Comparison of ENCODE assay signal across 2 cellular contexts in the genomic region with DNA sequence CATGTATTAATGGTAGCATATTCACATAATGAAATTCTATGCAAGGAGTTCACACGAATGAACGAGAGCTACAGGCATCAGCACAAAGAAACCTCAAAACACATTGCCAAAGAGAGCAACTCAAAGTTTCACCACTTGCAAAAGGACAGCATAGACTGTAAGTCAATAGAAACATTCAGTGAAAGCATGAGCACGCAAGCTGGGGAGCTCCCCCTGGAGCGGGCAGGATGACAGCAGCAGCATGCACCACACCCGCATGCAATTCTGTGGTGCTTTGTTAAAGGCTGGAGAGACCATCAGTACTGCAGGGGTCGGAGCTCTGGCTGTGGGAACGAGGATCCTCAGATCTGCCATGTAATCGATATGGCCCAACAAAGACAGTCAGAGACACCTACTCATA.
TF ChIP-seq lines count a peak whose summit lies in the region.

No MANE protein-coding gene starts in this region.

TF ChIP-seq in HepG2, 621 proteins besides CTCF, POLR2A, EP300 and RAD21:
- TF ChIP-seq SPEN (CRISPR knock-in tag; IDR thresholded peaks at IDR 0.05; ENCODE audit: low read depth) (no peak), BCL6 (CRISPR knock-in tag; IDR thresholded peaks at IDR 0.05) (no peak), REXO4 (CRISPR knock-in tag; IDR thresholded peaks at IDR 0.05; ENCODE audit: borderline replicate concordance) (no peak), ZNF570 (CRISPR knock-in tag; IDR thresholded peaks at IDR 0.05; ENCODE audit: borderline replicate concordance) (no peak), GATAD1 (CRISPR knock-in tag; IDR thresholded peaks at IDR 0.05) (no peak), THYN1 (CRISPR knock-in tag; IDR thresholded peaks at IDR 0.05; ENCODE audit: borderline replicate concordance, low read depth) (no peak), ZNF34 (CRISPR knock-in tag; IDR thresholded peaks at IDR 0.05; ENCODE audit: borderline replicate concordance) (no peak)
- TF ChIP-seq, protein P1, sequence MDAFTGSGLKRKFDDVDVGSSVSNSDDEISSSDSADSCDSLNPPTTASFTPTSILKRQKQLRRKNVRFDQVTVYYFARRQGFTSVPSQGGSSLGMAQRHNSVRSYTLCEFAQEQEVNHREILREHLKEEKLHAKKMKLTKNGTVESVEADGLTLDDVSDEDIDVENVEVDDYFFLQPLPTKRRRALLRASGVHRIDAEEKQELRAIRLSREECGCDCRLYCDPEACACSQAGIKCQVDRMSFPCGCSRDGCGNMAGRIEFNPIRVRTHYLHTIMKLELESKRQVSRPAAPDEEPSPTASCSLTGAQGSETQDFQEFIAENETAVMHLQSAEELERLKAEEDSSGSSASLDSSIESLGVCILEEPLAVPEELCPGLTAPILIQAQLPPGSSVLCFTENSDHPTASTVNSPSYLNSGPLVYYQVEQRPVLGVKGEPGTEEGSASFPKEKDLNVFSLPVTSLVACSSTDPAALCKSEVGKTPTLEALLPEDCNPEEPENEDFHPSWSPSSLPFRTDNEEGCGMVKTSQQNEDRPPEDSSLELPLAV (CRISPR knock-in tag; conservative IDR thresholded peaks at IDR 0.05; ENCODE audit: low read depth) = no peak
- TF ChIP-seq, protein P2, sequence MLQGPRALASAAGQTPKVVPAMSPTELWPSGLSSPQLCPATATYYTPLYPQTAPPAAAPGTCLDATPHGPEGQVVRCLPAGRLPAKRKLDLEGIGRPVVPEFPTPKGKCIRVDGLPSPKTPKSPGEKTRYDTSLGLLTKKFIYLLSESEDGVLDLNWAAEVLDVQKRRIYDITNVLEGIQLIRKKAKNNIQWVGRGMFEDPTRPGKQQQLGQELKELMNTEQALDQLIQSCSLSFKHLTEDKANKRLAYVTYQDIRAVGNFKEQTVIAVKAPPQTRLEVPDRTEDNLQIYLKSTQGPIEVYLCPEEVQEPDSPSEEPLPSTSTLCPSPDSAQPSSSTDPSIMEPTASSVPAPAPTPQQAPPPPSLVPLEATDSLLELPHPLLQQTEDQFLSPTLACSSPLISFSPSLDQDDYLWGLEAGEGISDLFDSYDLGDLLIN (CRISPR knock-in tag; IDR thresholded peaks at IDR 0.05; ENCODE audit: borderline replicate concordance) = no peak

TF ChIP-seq in WTC11, 78 proteins besides CTCF, POLR2A, EP300 and RAD21 (continued from another document):
- TF ChIP-seq RORB (CRISPR knock-in tag; IDR thresholded peaks at IDR 0.05) (no peak), SMAD4 (CRISPR knock-in tag; IDR thresholded peaks at IDR 0.05) (no peak), TEAD1 (CRISPR knock-in tag; IDR thresholded peaks at IDR 0.05) (no peak), CREM (CRISPR knock-in tag; IDR thresholded peaks at IDR 0.05) (no peak)
- TF ChIP-seq, protein P3, sequence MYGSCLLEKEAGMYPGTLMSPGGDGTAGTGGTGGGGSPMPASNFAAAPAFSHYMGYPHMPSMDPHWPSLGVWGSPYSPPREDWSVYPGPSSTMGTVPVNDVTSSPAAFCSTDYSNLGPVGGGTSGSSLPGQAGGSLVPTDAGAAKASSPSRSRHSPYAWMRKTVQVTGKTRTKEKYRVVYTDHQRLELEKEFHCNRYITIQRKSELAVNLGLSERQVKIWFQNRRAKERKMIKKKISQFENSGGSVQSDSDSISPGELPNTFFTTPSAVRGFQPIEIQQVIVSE (CRISPR knock-in tag; IDR thresholded peaks at IDR 0.05; ENCODE audit: borderline replicate concordance) = no peak
